31 cellular contexts compared by ENCODE assay signal in genomic region chr9:89698606-89699005, GRCh38.
A peak's percentile ranks its signal among the peaks of the same experiment; 100 is the strongest.
DNase-seq lines count a peak whose midpoint lies in the region; ATAC-seq and TF ChIP-seq lines count a peak whose summit lies in the region.
"Had no signal": no experiment of that assay in that cellular context is flagged by ENCODE, and none has a peak within 500 bp of the region (broad histone marks: within the 10 kb centered on the region; RNA-seq: fewer than 3 reads in every experiment).

No MANE protein-coding gene starts in this region.

- peaks cover 14% of the 10 kb centered on the region for H3K4me1 ChIP-seq in mesendoderm (ENCODE audit: control insufficient read depth, low read depth, low read length)

- intact Hi-C loops in activated T-helper 2 cell treated with anti-CD3 and anti-CD28 coated beads, Interferon-gamma antibody, Interleukin-2, Interleukin-4, amounts not matched to agents 10 μg/mL and 5 μg/mL and 100 μg/mL, durations not matched to agents 14 hours and 24 hours and 36 hours (cut with micrococcal nuclease) = no loop called here
- intact Hi-C loops in head of caudate nucleus (cut with DNase I) = no loop called here

- H3K4me3 ChIP-seq in mesendoderm (ENCODE audit: low read length) = no peak overlapping the region
- H3K4me3 ChIP-seq: MG63 had no signal

- peak overlapping the region; percentile 27 for H2BK5ac ChIP-seq in mesendoderm (ENCODE audit: low read length)

- no peak for TF ChIP-seq CTCF in nephron progenitor cell (IDR thresholded peaks at IDR 0.05)

- no peak for ATAC-seq in T-helper 17 cell
- ATAC-seq: PC-3 had no signal

- no peak overlapping the region for H3K27ac ChIP-seq in mesendoderm (ENCODE audit: low read depth, low read length)

- H3K4me1 Mint-ChIP-seq in T-helper 2 cell treated with Interferon-gamma antibody and Interleukin-4, amounts not matched to agents 5 μg/mL and 100 μg/mL, for 36 hours (ENCODE audit: low read depth) = peaks cover 46% of the 10 kb centered on the region
- peaks cover 15% of the 10 kb centered on the region for H3K4me1 Mint-ChIP-seq in T-helper 17 cell
- H3K4me1 Mint-ChIP-seq in activated T-helper 2 cell treated with anti-CD3 and anti-CD28 coated beads, Interferon-gamma antibody, Interleukin-2, Interleukin-4, amounts not matched to agents 10 μg/mL and 5 μg/mL and 100 μg/mL, durations not matched to agents 14 hours and 24 hours and 36 hours (ENCODE audit: low read depth) = peaks cover 47% of the 10 kb centered on the region
- peaks cover 9% of the 10 kb centered on the region for H3K4me1 Mint-ChIP-seq in nephron progenitor cell

- no peaks in the 10 kb centered on the region for H3K9me3 ChIP-seq in T-helper 17 cell (ENCODE audit: control insufficient read depth, low read length, poor library complexity, severe bottlenecking)
- H3K9me3 ChIP-seq: BE2C, MG63 had no signal

- no peak overlapping the region for H3K4me2 ChIP-seq in mesendoderm (ENCODE audit: low read length)

- no peak overlapping the region for H4K8ac ChIP-seq in mesendoderm (ENCODE audit: low read depth, low read length)

- H3K36me3 Mint-ChIP-seq in T-helper 2 cell treated with Interferon-gamma antibody and Interleukin-4, amounts not matched to agents 5 μg/mL and 100 μg/mL, for 36 hours (ENCODE audit: low read depth) = peaks cover 9% of the 10 kb centered on the region
- H3K36me3 Mint-ChIP-seq in T-helper 17 cell (ENCODE audit: low read depth) (no peaks in the 10 kb centered on the region), nephron progenitor cell (ENCODE audit: low read depth) (no peaks in the 10 kb centered on the region)
- peaks cover 22% of the 10 kb centered on the region for H3K36me3 Mint-ChIP-seq in activated T-helper 2 cell treated with anti-CD3 and anti-CD28 coated beads, Interferon-gamma antibody, Interleukin-2, Interleukin-4, amounts not matched to agents 10 μg/mL and 5 μg/mL and 100 μg/mL, durations not matched to agents 14 hours and 24 hours and 36 hours (ENCODE audit: low read depth)
- H3K36me3 Mint-ChIP-seq: CD14-positive monocyte; CD8-positive, alpha-beta memory T cell had no signal

- no peak overlapping the region for H3K23ac ChIP-seq in mesendoderm (ENCODE audit: low read length)

- H3K79me1 ChIP-seq in mesendoderm (ENCODE audit: low read length) = no peaks in the 10 kb centered on the region

- DNase-seq in T-helper 2 cell treated with Interferon-gamma antibody and Interleukin-4, amounts not matched to agents 5 μg/mL and 100 μg/mL, for 36 hours (ENCODE audit: low spot score) = no peak
- DNase-seq in T-helper 2 cell (no peak), T-helper 17 cell (no peak), mesendoderm (no peak), GM03348 (ENCODE audit: low spot score) (no peak), nephron progenitor cell (no peak), head of caudate nucleus (no peak)
- DNase-seq in activated T-helper 2 cell treated with anti-CD3 and anti-CD28 coated beads, Interferon-gamma antibody, Interleukin-2, Interleukin-4, amounts not matched to agents 10 μg/mL and 5 μg/mL and 100 μg/mL, durations not matched to agents 14 hours and 24 hours and 36 hours (ENCODE audit: low spot score) = no peak
- DNase-seq: 8988T; ACHN; BE2C; CD8-positive, alpha-beta memory T cell; DMS 273 treated with DMSO at 0.1 percent for 48 hours; DMS79; EL; GDM1; GOT3; HCEC 1CT; IMR-90; KG1; MG63; NCI-H1105 treated with DMSO at 0.1 percent for 48 hours; NCI-H146; NCI-H1930; NCI-H2107; NCI-H446 treated with DMSO at 0.1 percent for 48 hours; NCI-H526; NCI-H82; NK-92 treated with Interleukin-12 subunit alpha and Interleukin-12 subunit beta, amount 100 ng/mL, for 24 hours; PC-3 had no signal

- H3K9ac ChIP-seq in mesendoderm (ENCODE audit: low read length) = no peak overlapping the region

- H3K27me3 ChIP-seq in mesendoderm (ENCODE audit: insufficient read depth, low read length, poor library complexity) = no peaks in the 10 kb centered on the region
- H3K27me3 ChIP-seq: BE2C, MG63 had no signal

- H2BK15ac ChIP-seq in mesendoderm (replicated peaks; ENCODE audit: low read depth) = no peak overlapping the region

- no peak overlapping the region for H3K4me3 Mint-ChIP-seq in T-helper 2 cell treated with Interferon-gamma antibody and Interleukin-4, amounts not matched to agents 5 μg/mL and 100 μg/mL, for 36 hours
- H3K4me3 Mint-ChIP-seq in T-helper 17 cell (no peak overlapping the region), nephron progenitor cell (no peak overlapping the region)
- no peak overlapping the region for H3K4me3 Mint-ChIP-seq in activated T-helper 2 cell treated with anti-CD3 and anti-CD28 coated beads, Interferon-gamma antibody, Interleukin-2, Interleukin-4, amounts not matched to agents 10 μg/mL and 5 μg/mL and 100 μg/mL, durations not matched to agents 14 hours and 24 hours and 36 hours (ENCODE audit: low read depth)
- H3K4me3 Mint-ChIP-seq: CD14-positive monocyte; CD8-positive, alpha-beta memory T cell had no signal

- no peaks in the 10 kb centered on the region for H3K79me2 ChIP-seq in mesendoderm (ENCODE audit: control insufficient read depth, insufficient read depth, low read length)

- no peak overlapping the region for H2BK120ac ChIP-seq in mesendoderm (ENCODE audit: low read depth, low read length)

- no peaks in the 10 kb centered on the region for H3K36me3 ChIP-seq in mesendoderm (ENCODE audit: control insufficient read depth, insufficient read depth, low read length)
- H3K36me3 ChIP-seq: BE2C, MG63 had no signal

- no peaks in the 10 kb centered on the region for H3K27me3 Mint-ChIP-seq in T-helper 2 cell treated with Interferon-gamma antibody and Interleukin-4, amounts not matched to agents 5 μg/mL and 100 μg/mL, for 36 hours (ENCODE audit: low read depth)
- H3K27me3 Mint-ChIP-seq in T-helper 17 cell (no peaks in the 10 kb centered on the region), nephron progenitor cell (ENCODE audit: low read depth, poor library complexity) (peaks cover 27% of the 10 kb centered on the region)
- no peaks in the 10 kb centered on the region for H3K27me3 Mint-ChIP-seq in activated T-helper 2 cell treated with anti-CD3 and anti-CD28 coated beads, Interferon-gamma antibody, Interleukin-2, Interleukin-4, amounts not matched to agents 10 μg/mL and 5 μg/mL and 100 μg/mL, durations not matched to agents 14 hours and 24 hours and 36 hours (ENCODE audit: low read depth)

- no peak overlapping the region for H4K5ac ChIP-seq in mesendoderm (ENCODE audit: low read length)

- peak overlapping the region; percentile 85 for H2AK5ac ChIP-seq in mesendoderm (ENCODE audit: low read length)

- H3K18ac ChIP-seq in mesendoderm (ENCODE audit: low read length) = peak overlapping the region; percentile 5

- no CpG with 5 or more reads among the region's 7 CpGs for WGBS in mesendoderm (ENCODE audit: extremely low coverage, insufficient coverage, low lambda C conversion rate)

- H3K56ac ChIP-seq in mesendoderm (ENCODE audit: low read length) = no peak overlapping the region

- no peak overlapping the region for H3K4ac ChIP-seq in mesendoderm (ENCODE audit: low read depth, low read length)

- no peaks in the 10 kb centered on the region for H3K9me3 Mint-ChIP-seq in T-helper 2 cell treated with Interferon-gamma antibody and Interleukin-4, amounts not matched to agents 5 μg/mL and 100 μg/mL, for 36 hours
- no peaks in the 10 kb centered on the region for H3K9me3 Mint-ChIP-seq in activated T-helper 2 cell treated with anti-CD3 and anti-CD28 coated beads, Interferon-gamma antibody, Interleukin-2, Interleukin-4, amounts not matched to agents 10 μg/mL and 5 μg/mL and 100 μg/mL, durations not matched to agents 14 hours and 24 hours and 36 hours
- no peaks in the 10 kb centered on the region for H3K9me3 Mint-ChIP-seq in nephron progenitor cell
- H3K9me3 Mint-ChIP-seq: CD14-positive monocyte; CD8-positive, alpha-beta memory T cell had no signal

- H3K27ac Mint-ChIP-seq in T-helper 2 cell treated with Interferon-gamma antibody and Interleukin-4, amounts not matched to agents 5 μg/mL and 100 μg/mL, for 36 hours = peak overlapping the region; percentile 13
- peak overlapping the region; percentile 83 for H3K27ac Mint-ChIP-seq in T-helper 17 cell
- peak overlapping the region; percentile 54 for H3K27ac Mint-ChIP-seq in activated T-helper 2 cell treated with anti-CD3 and anti-CD28 coated beads, Interferon-gamma antibody, Interleukin-2, Interleukin-4, amounts not matched to agents 10 μg/mL and 5 μg/mL and 100 μg/mL, durations not matched to agents 14 hours and 24 hours and 36 hours
- H3K27ac Mint-ChIP-seq in nephron progenitor cell = no peak overlapping the region
- H3K27ac Mint-ChIP-seq: CD14-positive monocyte had no signal
